20 cellular contexts compared by ENCODE assay signal in the genomic region with DNA sequence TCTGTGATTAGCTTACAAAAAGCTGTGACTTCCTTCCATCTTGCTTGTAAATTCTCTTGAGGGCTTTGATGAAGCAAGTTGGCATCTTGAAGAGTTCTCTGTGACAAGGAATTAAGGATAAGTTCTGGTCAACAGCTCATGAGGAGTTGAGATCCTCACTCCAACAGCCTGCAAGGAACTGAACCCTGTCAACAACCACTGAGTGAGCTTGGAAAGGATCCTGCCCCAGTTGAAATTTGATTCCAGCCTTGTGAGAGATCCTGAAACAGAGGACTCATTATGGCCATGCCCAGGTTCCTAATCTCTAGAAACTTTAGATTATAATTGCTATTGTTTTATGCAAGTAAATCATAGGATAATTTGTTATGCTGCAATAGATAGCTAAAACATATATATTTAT.
"Had no signal": no experiment of that assay in that cellular context is flagged by ENCODE, and none has a peak within 500 bp of the region (broad histone marks: within the 10 kb centered on the region; RNA-seq: fewer than 3 reads in every experiment).

No MANE protein-coding gene starts in this region.

- H3K27ac ChIP-seq: body of pancreas, coronary artery, pancreas, sigmoid colon, testis, WERI-Rb-1 had no signal

- H3K27ac Mint-ChIP-seq: activated CD4-positive, alpha-beta memory T cell treated with anti-CD3 and anti-CD28 coated beads for 36 hours; activated naive CD8-positive, alpha-beta T cell treated with anti-CD3 and anti-CD28 coated beads, Interleukin-2, amount 10 ng/mL, durations not matched to agents 7 days and 5 days; memory B cell; naive thymus-derived CD4-positive, alpha-beta T cell; stimulated activated effector memory CD8-positive, alpha-beta T cell treated with anti-CD3 and anti-CD28 coated beads, Interleukin-12 subunit alpha, Interleukin-12 subunit beta, amount 100 ng/mL, for 72 hours; type B pancreatic cell had no signal

- ATAC-seq: body of pancreas; mucosa of descending colon; naive thymus-derived CD4-positive, alpha-beta T cell; pancreas; stimulated activated effector memory CD8-positive, alpha-beta T cell treated with anti-CD3 and anti-CD28 coated beads, Interleukin-12 subunit alpha, Interleukin-12 subunit beta, amount 100 ng/mL, for 72 hours had no signal

- H3K36me3 Mint-ChIP-seq: activated CD4-positive, alpha-beta memory T cell treated with anti-CD3 and anti-CD28 coated beads for 36 hours; activated naive CD8-positive, alpha-beta T cell treated with anti-CD3 and anti-CD28 coated beads, Interleukin-2, amount 10 ng/mL, durations not matched to agents 7 days and 5 days; memory B cell; naive thymus-derived CD4-positive, alpha-beta T cell; stimulated activated effector memory CD8-positive, alpha-beta T cell treated with anti-CD3 and anti-CD28 coated beads, Interleukin-12 subunit alpha, Interleukin-12 subunit beta, amount 100 ng/mL, for 72 hours; type B pancreatic cell had no signal

- H3K27me3 Mint-ChIP-seq: activated CD4-positive, alpha-beta memory T cell treated with anti-CD3 and anti-CD28 coated beads for 36 hours; activated naive CD8-positive, alpha-beta T cell treated with anti-CD3 and anti-CD28 coated beads, Interleukin-2, amount 10 ng/mL, durations not matched to agents 7 days and 5 days; memory B cell; type B pancreatic cell had no signal

- H3K4me3 ChIP-seq: body of pancreas, coronary artery, mucosa of descending colon, pancreas, sigmoid colon, testis had no signal

- DNase-seq: activated CD4-positive, alpha-beta memory T cell treated with anti-CD3 and anti-CD28 coated beads for 36 hours; activated naive CD4-positive, alpha-beta T cell; activated naive CD8-positive, alpha-beta T cell treated with anti-CD3 and anti-CD28 coated beads, Interleukin-2, amount 10 ng/mL, durations not matched to agents 7 days and 5 days; activated T-cell treated with anti-CD3 and anti-CD28 coated beads for 4 hours; body of pancreas; central memory CD4-positive, alpha-beta T cell; hypothalamus; kidney glomerular epithelial cell; mucosa of descending colon; naive thymus-derived CD4-positive, alpha-beta T cell; pancreas; sigmoid colon; stimulated activated CD4-positive, alpha-beta T cell treated with anti-CD3 and anti-CD28 coated beads, Interleukin-4, amount 100 ng/mL, for 24 hours; T-helper 2 cell; testis; WERI-Rb-1 had no signal

- H3K4me3 Mint-ChIP-seq: activated CD4-positive, alpha-beta memory T cell treated with anti-CD3 and anti-CD28 coated beads for 36 hours; activated naive CD8-positive, alpha-beta T cell treated with anti-CD3 and anti-CD28 coated beads, Interleukin-2, amount 10 ng/mL, durations not matched to agents 7 days and 5 days; memory B cell; naive thymus-derived CD4-positive, alpha-beta T cell; stimulated activated effector memory CD8-positive, alpha-beta T cell treated with anti-CD3 and anti-CD28 coated beads, Interleukin-12 subunit alpha, Interleukin-12 subunit beta, amount 100 ng/mL, for 72 hours; type B pancreatic cell had no signal

- H3K9me3 Mint-ChIP-seq: activated CD4-positive, alpha-beta memory T cell treated with anti-CD3 and anti-CD28 coated beads for 36 hours; activated naive CD8-positive, alpha-beta T cell treated with anti-CD3 and anti-CD28 coated beads, Interleukin-2, amount 10 ng/mL, durations not matched to agents 7 days and 5 days; type B pancreatic cell had no signal

- H3K9me3 ChIP-seq: body of pancreas, mucosa of descending colon, pancreas, sigmoid colon, testis had no signal

- H3K4me1 Mint-ChIP-seq: activated naive CD8-positive, alpha-beta T cell treated with anti-CD3 and anti-CD28 coated beads, Interleukin-2, amount 10 ng/mL, durations not matched to agents 7 days and 5 days; memory B cell; naive thymus-derived CD4-positive, alpha-beta T cell; stimulated activated effector memory CD8-positive, alpha-beta T cell treated with anti-CD3 and anti-CD28 coated beads, Interleukin-12 subunit alpha, Interleukin-12 subunit beta, amount 100 ng/mL, for 72 hours had no signal

- H3K27me3 ChIP-seq: body of pancreas, pancreas, sigmoid colon, testis had no signal

- H3K4me1 ChIP-seq: body of pancreas, pancreas, sigmoid colon, testis had no signal

- H3K36me3 ChIP-seq: pancreas, sigmoid colon, WERI-Rb-1 had no signal
